Comparison of ENCODE assay signal across 21 cellular contexts in the genomic region with DNA sequence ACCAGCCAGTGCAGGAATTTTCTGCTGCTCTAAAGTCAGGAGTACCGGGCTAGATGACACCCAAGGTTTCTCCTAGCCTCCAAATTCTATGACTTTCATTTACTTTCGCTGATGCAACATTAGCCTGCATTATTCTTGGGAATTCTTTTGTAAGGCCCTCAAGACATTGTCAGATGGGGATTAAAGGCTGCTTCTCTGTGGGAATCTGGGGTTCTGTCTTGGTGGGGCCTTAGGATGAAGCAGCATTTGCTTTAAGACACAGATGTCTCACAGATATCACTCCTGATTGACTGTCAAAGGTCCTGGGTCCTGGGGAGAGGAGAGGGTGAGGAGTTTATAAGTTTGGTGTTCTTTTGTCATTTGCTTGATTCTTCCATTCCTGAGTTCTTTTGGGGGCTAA. TPM values are rescaled to one million over a fixed set of nuclear protein-coding genes. Genes with fewer than 3 reads are reported as not detected.
"Had no signal": no experiment of that assay in that cellular context is flagged by ENCODE, and none has a peak within 500 bp of the region (broad histone marks: within the 10 kb centered on the region; RNA-seq: fewer than 3 reads in every experiment).

No MANE protein-coding gene starts in this region.

- H3K27ac Mint-ChIP-seq: activated CD4-positive, alpha-beta memory T cell treated with anti-CD3 and anti-CD28 coated beads, Interleukin-2, amount 10 ng/mL, durations not matched to agents 7 days and 5 days; activated CD4-positive, alpha-beta T cell treated with anti-CD3 and anti-CD28 coated beads for 36 hours; activated naive CD8-positive, alpha-beta T cell treated with anti-CD3 and anti-CD28 coated beads, Interleukin-2, amount 10 ng/mL, durations not matched to agents 7 days and 5 days; activated T-cell treated with anti-CD3 and anti-CD28 coated beads, Interleukin-2, amount 50 U/mL, for 72 hours; memory B cell had no signal

- H3K9me3 Mint-ChIP-seq: activated CD4-positive, alpha-beta memory T cell treated with anti-CD3 and anti-CD28 coated beads, Interleukin-2, amount 10 ng/mL, durations not matched to agents 7 days and 5 days; activated naive CD8-positive, alpha-beta T cell treated with anti-CD3 and anti-CD28 coated beads, Interleukin-2, amount 10 ng/mL, durations not matched to agents 7 days and 5 days; activated T-cell treated with anti-CD3 and anti-CD28 coated beads, Interleukin-2, amount 50 U/mL, for 72 hours; memory B cell; nephron had no signal

- H3K36me3 ChIP-seq: heart left ventricle, pancreas, spleen, upper lobe of left lung had no signal

- DNase-seq: activated CD4-positive, alpha-beta memory T cell treated with anti-CD3 and anti-CD28 coated beads, Interleukin-2, amount 10 ng/mL, durations not matched to agents 7 days and 5 days; activated CD4-positive, alpha-beta T cell treated with anti-CD3 and anti-CD28 coated beads for 36 hours; activated CD8-positive, alpha-beta memory T cell treated with anti-CD3 and anti-CD28 coated beads, Interleukin-2, amount 50 U/mL, for 4 hours; activated gamma-delta T cell treated with Interleukin-2 at 50 U/mL for 16 hours; activated naive CD8-positive, alpha-beta T cell treated with anti-CD3 and anti-CD28 coated beads, Interleukin-2, amount 10 ng/mL, durations not matched to agents 7 days and 5 days; activated T-cell treated with anti-CD3 and anti-CD28 coated beads, Interleukin-2, amount 50 U/mL, for 72 hours; caudate nucleus; cortex of kidney; effector memory CD4-positive, alpha-beta T cell; heart left ventricle; pancreas; SK-N-SH; spleen; stimulated activated CD4-positive, alpha-beta T cell treated with anti-CD3 and anti-CD28 coated beads, Interleukin-1b, Interleukin-23, amount 100 ng/mL, for 48 hours; stimulated activated naive CD4-positive, alpha-beta T cell; T-helper 1 cell; upper lobe of left lung had no signal

- H3K4me3 ChIP-seq: heart left ventricle, pancreas, spleen, upper lobe of left lung had no signal

- ATAC-seq: activated CD4-positive, alpha-beta T cell treated with anti-CD3 and anti-CD28 coated beads for 36 hours; activated T-cell treated with anti-CD3 and anti-CD28 coated beads, Interleukin-2, amount 50 U/mL, for 72 hours; heart left ventricle; left lobe of liver; pancreas had no signal

- H3K27me3 ChIP-seq: pancreas, upper lobe of left lung had no signal

- H3K36me3 Mint-ChIP-seq: activated naive CD8-positive, alpha-beta T cell treated with anti-CD3 and anti-CD28 coated beads, Interleukin-2, amount 10 ng/mL, durations not matched to agents 7 days and 5 days; memory B cell had no signal

- H3K9me3 ChIP-seq: heart left ventricle, pancreas, SK-N-SH, spleen, upper lobe of left lung had no signal

- H3K4me3 Mint-ChIP-seq: activated CD4-positive, alpha-beta memory T cell treated with anti-CD3 and anti-CD28 coated beads, Interleukin-2, amount 10 ng/mL, durations not matched to agents 7 days and 5 days; activated CD4-positive, alpha-beta T cell treated with anti-CD3 and anti-CD28 coated beads for 36 hours; activated naive CD8-positive, alpha-beta T cell treated with anti-CD3 and anti-CD28 coated beads, Interleukin-2, amount 10 ng/mL, durations not matched to agents 7 days and 5 days; activated T-cell treated with anti-CD3 and anti-CD28 coated beads, Interleukin-2, amount 50 U/mL, for 72 hours; memory B cell; nephron had no signal

- H3K27ac ChIP-seq: heart left ventricle, pancreas, spleen, upper lobe of left lung, VCaP had no signal

- H3K4me1 Mint-ChIP-seq: activated CD4-positive, alpha-beta memory T cell treated with anti-CD3 and anti-CD28 coated beads, Interleukin-2, amount 10 ng/mL, durations not matched to agents 7 days and 5 days; activated CD4-positive, alpha-beta T cell treated with anti-CD3 and anti-CD28 coated beads for 36 hours; activated naive CD8-positive, alpha-beta T cell treated with anti-CD3 and anti-CD28 coated beads, Interleukin-2, amount 10 ng/mL, durations not matched to agents 7 days and 5 days; memory B cell had no signal

- H3K4me1 ChIP-seq: pancreas, spleen had no signal

RNA-seq across cellular contexts. Expression of gene PKP1, which starts 11.6 kb away (rescaled TPM):
- total RNA-seq: activated CD4-positive, alpha-beta memory T cell treated with anti-CD3 and anti-CD28 coated beads, Interleukin-2, amount 10 ng/mL, durations not matched to agents 7 days and 5 days; activated CD4-positive, alpha-beta T cell treated with anti-CD3 and anti-CD28 coated beads for 36 hours; activated naive CD8-positive, alpha-beta T cell treated with anti-CD3 and anti-CD28 coated beads, Interleukin-2, amount 10 ng/mL, durations not matched to agents 7 days and 5 days; activated T-cell treated with anti-CD3 and anti-CD28 coated beads, Interleukin-2, amount 50 U/mL, for 72 hours; spleen had no signal
